In the genomic region with DNA sequence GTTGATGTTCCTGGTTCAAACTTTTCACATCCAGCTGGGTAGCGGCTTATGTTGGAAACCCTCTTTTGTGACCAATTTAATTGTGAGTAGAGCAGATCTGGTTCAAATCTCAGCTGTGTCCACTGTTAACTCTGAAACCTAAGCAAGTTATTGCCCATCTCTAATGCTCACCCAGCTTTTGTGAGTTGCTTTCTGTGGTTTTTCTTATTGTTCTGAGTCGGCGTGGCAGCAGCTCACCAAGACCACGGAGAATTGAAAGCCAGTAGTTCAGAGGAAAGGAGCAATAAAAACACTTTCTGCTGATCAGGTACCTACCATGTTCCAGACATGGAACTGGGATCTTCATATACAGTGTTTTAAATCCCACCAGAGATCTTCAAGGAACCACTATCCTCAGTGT, we compare ENCODE assay signal across 24 cellular contexts.
DNase-seq lines count a peak whose midpoint lies in the region; ATAC-seq, FAIRE-seq and TF ChIP-seq lines count a peak whose summit lies in the region.
"Had no signal": no experiment of that assay in that cellular context is flagged by ENCODE, and none has a peak within 500 bp of the region (broad histone marks: within the 10 kb centered on the region; RNA-seq: fewer than 3 reads in every experiment).

No MANE protein-coding gene starts in this region.

- H3K4me1 Mint-ChIP-seq in stimulated activated naive CD8-positive, alpha-beta T cell treated with anti-CD3 and anti-CD28 coated beads, Interleukin-15, amount 100 ng/mL, for 72 hours, result no peaks in the 10 kb centered on the region
- H3K4me1 Mint-ChIP-seq in CD8-positive, alpha-beta memory T cell, result no peaks in the 10 kb centered on the region

- no peak for FAIRE-seq in GM12878 (lab: Jason Lieb, UNC)
- FAIRE-seq: A549, H1, RCC 7860 had no signal

- no peaks in the 10 kb centered on the region for H3K9me3 ChIP-seq in GM12878 (replicated peaks; ENCODE audit: control insufficient read depth, insufficient read depth, low read length)
- H3K9me3 ChIP-seq in CD8-positive, alpha-beta memory T cell (ENCODE audit: low read length), result no peaks in the 10 kb centered on the region
- H3K9me3 ChIP-seq: A549 had no signal

- H3K9me3 Mint-ChIP-seq in stimulated activated naive CD8-positive, alpha-beta T cell treated with anti-CD3 and anti-CD28 coated beads, Interleukin-15, amount 100 ng/mL, for 72 hours, result no peaks in the 10 kb centered on the region
- no peaks in the 10 kb centered on the region for H3K9me3 Mint-ChIP-seq in CD8-positive, alpha-beta memory T cell

- no peak for TF ChIP-seq RAD21 in GM12878 (IDR thresholded peaks at IDR 0.05; ENCODE audit: insufficient read depth, low read depth, low read length)

- H3K36me3 Mint-ChIP-seq in CD8-positive, alpha-beta memory T cell, result peaks cover 15 to 88% (median 38%) of the 10 kb centered on the region in 3 donors

- no peak overlapping the region for H3K4me3 Mint-ChIP-seq in stimulated activated naive CD8-positive, alpha-beta T cell treated with anti-CD3 and anti-CD28 coated beads, Interleukin-15, amount 100 ng/mL, for 72 hours
- H3K4me3 Mint-ChIP-seq in CD8-positive, alpha-beta memory T cell, result no peak overlapping the region

- no TSS peak for BruUV-seq in GM12878 (replicated peaks; lab: Mats Ljungman, UMichigan)

- intact Hi-C loops in GM12878 (cut with micrococcal nuclease; ENCODE audit: unreplicated experiment), result no loop called here

- DNase-seq in stimulated activated naive CD8-positive, alpha-beta T cell treated with anti-CD3 and anti-CD28 coated beads, Interleukin-15, amount 100 ng/mL, for 72 hours, result no peak
- DNase-seq in stimulated activated naive CD8-positive, alpha-beta T cell treated with anti-CD3 and anti-CD28 coated beads, Interleukin-15, Interleukin-2, amounts not matched to agents 100 U/mL and 50 U/mL, for 24 hours, result no peak
- peak; percentile 9 for DNase-seq in MV-4-11 (lab: John Stamatoyannopoulos, UW)
- no peak for DNase-seq in GM12878 (ENCODE audit: low read depth, low spot score)
- no peak for DNase-seq in CD8-positive, alpha-beta memory T cell
- DNase-seq: AML-193, Calu3, DMS153, IMR-90, KG1, NCI-H1105 treated with DMSO at 0.1 percent for 48 hours, NCI-H146, NCI-H2029, NCI-H446, NCI-H774, SIG-M5 had no signal

- H3K4me2 ChIP-seq in GM12878 (ENCODE audit: control insufficient read depth, insufficient read depth), result no peak overlapping the region; the same call in 1 of the 2 replicates
- H3K4me2 ChIP-seq: A549 had no signal

- H4K20me1 ChIP-seq in GM12878 (ENCODE audit: control insufficient read depth, insufficient read depth), result no peaks in the 10 kb centered on the region

- WGBS in GM12878 (ENCODE audit: insufficient coverage, insufficient replicate concordance, low lambda C conversion rate, missing lambda C conversion rate), result 59% methylated on average over 4 of the region's 4 CpGs

- SMC1A ChIA-PET in GM12878 (lab: Charles Lee; ENCODE audit: uncharacterized antibody, unreplicated experiment), result interaction anchor here (0.8 to 26.1 kb wide), 11 partner anchors 11 to 171 kb away, joined by 3 to 315 read pairs (median 10); no protein-coding TSS in a partner anchor

- H2AFZ ChIP-seq in GM12878 (ENCODE audit: control insufficient read depth, low read depth, low read length), result no peak overlapping the region

- H3K4me3 ChIP-seq in GM12878, result no peak overlapping the region
- no peak overlapping the region for H3K4me3 ChIP-seq in CD8-positive, alpha-beta memory T cell (ENCODE audit: low read length)
- H3K4me3 ChIP-seq: A549, SK-N-MC had no signal

- no peak for TF ChIP-seq EP300 in GM12878 (IDR thresholded peaks at IDR 0.05; ENCODE audit: borderline replicate concordance in 1 of 2, control insufficient read depth in 1 of 2, low read depth in 2 of 2, low read length in 2 of 2)

- no peak overlapping the region for H3K27ac ChIP-seq in GM12878 (ENCODE audit: control insufficient read depth, insufficient read depth)
- H3K27ac ChIP-seq in CD8-positive, alpha-beta memory T cell (ENCODE audit: low read depth, low read length), result no peak overlapping the region
- H3K27ac ChIP-seq: A549, C4-2B, SK-N-MC had no signal

- CTCF ChIA-PET in GM12878 (lab: Yijun Ruan, JAX), result interaction anchor here (0.7 to 3.2 kb wide), 9 partner anchors 9 to 229 kb away, joined by 3 to 27 read pairs (median 3); a partner anchor contains a TSS
- CTCF ChIA-PET in CD8-positive, alpha-beta memory T cell (lab: Charles Lee), result no interaction called here

- peak; percentile 48 for ATAC-seq in stimulated activated naive CD8-positive, alpha-beta T cell treated with anti-CD3 and anti-CD28 coated beads, Interleukin-15, amount 100 ng/mL, for 72 hours
- no peak for ATAC-seq in stimulated activated naive CD8-positive, alpha-beta T cell treated with anti-CD3 and anti-CD28 coated beads, Interleukin-15, Interleukin-2, amounts not matched to agents 100 U/mL and 50 U/mL, for 24 hours
- peak; percentile 59 for ATAC-seq in GM12878
- no peak for ATAC-seq in HG03135 (IDR thresholded peaks at IDR 0.05; ENCODE audit: unreplicated experiment)
- no peak for ATAC-seq in GM18858 (IDR thresholded peaks at IDR 0.05; ENCODE audit: unreplicated experiment)
- ATAC-seq: A549, HCT116 had no signal

- TF ChIP-seq CTCF in GM12878 (IDR thresholded peaks at IDR 0.05 in 2 of 3, conservative IDR thresholded peaks at IDR 0.05 in 1 of 3; ENCODE audit: control insufficient read depth in 2 of 3, extremely low read depth in 1 of 3, insufficient read depth in 1 of 3, low read depth in 3 of 3, low read length in 3 of 3), result no peak

- H3K79me2 ChIP-seq in GM12878 (ENCODE audit: control insufficient read depth, insufficient read depth, low read length), result no peaks in the 10 kb centered on the region

- no peak overlapping the region for H3K27ac Mint-ChIP-seq in stimulated activated naive CD8-positive, alpha-beta T cell treated with anti-CD3 and anti-CD28 coated beads, Interleukin-15, amount 100 ng/mL, for 72 hours
- peak overlapping the region in 1 of 8 donors; percentile 0 for H3K27ac Mint-ChIP-seq in CD8-positive, alpha-beta memory T cell

- POLR2A ChIA-PET in GM12878 (lab: Charles Lee), result interaction anchor here (0.6 to 2.3 kb wide), 7 partner anchors 10 to 85 kb away, joined by 3 to 16 read pairs (median 5); no protein-coding TSS in a partner anchor
- POLR2A ChIA-PET in CD8-positive, alpha-beta memory T cell (lab: Charles Lee), result no interaction called here

- RAD21 ChIA-PET in GM12878 (lab: Charles Lee; ENCODE audit: unreplicated experiment), result interaction anchor here (0.8 to 9.7 kb wide), 7 partner anchors 12 to 229 kb away, joined by 3 to 78 read pairs (median 5); a partner anchor contains a TSS

- no peak for TF ChIP-seq POLR2A in GM12878 (IDR thresholded peaks at IDR 0.05; ENCODE audit: low read depth, low read length)

- no peaks in the 10 kb centered on the region for H3K4me1 ChIP-seq in GM12878 (ENCODE audit: control insufficient read depth, insufficient read depth, low read length)
- H3K4me1 ChIP-seq in CD8-positive, alpha-beta memory T cell (ENCODE audit: insufficient read depth, low read length), result no peaks in the 10 kb centered on the region
- H3K4me1 ChIP-seq: A549 had no signal

- in situ Hi-C loops in GM12878 (cut with MboI), result no loop called here

- H3K27me3 Mint-ChIP-seq in stimulated activated naive CD8-positive, alpha-beta T cell treated with anti-CD3 and anti-CD28 coated beads, Interleukin-15, amount 100 ng/mL, for 72 hours, result no peaks in the 10 kb centered on the region
- H3K27me3 Mint-ChIP-seq in CD8-positive, alpha-beta memory T cell, result no peaks in the 10 kb centered on the region

- no peak overlapping the region for H3K9ac ChIP-seq in GM12878 (ENCODE audit: control insufficient read depth, insufficient read depth, low read length)

- H3K27me3 ChIP-seq in GM12878 (replicated peaks in 1 of 2; ENCODE audit: control insufficient read depth in 2 of 2, insufficient read depth in 2 of 2, low read length in 1 of 2), result no peaks in the 10 kb centered on the region
- H3K27me3 ChIP-seq in CD8-positive, alpha-beta memory T cell (ENCODE audit: insufficient read depth, low read length, poor library complexity, severe bottlenecking), result no peaks in the 10 kb centered on the region

- peaks cover 15 to 38% of the 10 kb centered on the region in 2 experiments for H3K36me3 ChIP-seq in GM12878 (ENCODE audit: control insufficient read depth in 2 of 2, insufficient read depth in 2 of 2, low read length in 1 of 2)
- peaks cover 61% of the 10 kb centered on the region for H3K36me3 ChIP-seq in CD8-positive, alpha-beta memory T cell (ENCODE audit: insufficient read depth, low read length)

TF ChIP-seq in GM12878, 131 proteins besides CTCF, POLR2A, EP300 and RAD21 (continues in another document):
- TF ChIP-seq MYC (IDR thresholded peaks at IDR 0.05; ENCODE audit: insufficient read depth, insufficient read length, insufficient replicate concordance, low read length, severe bottlenecking), result no peak
- TF ChIP-seq, protein P1, sequence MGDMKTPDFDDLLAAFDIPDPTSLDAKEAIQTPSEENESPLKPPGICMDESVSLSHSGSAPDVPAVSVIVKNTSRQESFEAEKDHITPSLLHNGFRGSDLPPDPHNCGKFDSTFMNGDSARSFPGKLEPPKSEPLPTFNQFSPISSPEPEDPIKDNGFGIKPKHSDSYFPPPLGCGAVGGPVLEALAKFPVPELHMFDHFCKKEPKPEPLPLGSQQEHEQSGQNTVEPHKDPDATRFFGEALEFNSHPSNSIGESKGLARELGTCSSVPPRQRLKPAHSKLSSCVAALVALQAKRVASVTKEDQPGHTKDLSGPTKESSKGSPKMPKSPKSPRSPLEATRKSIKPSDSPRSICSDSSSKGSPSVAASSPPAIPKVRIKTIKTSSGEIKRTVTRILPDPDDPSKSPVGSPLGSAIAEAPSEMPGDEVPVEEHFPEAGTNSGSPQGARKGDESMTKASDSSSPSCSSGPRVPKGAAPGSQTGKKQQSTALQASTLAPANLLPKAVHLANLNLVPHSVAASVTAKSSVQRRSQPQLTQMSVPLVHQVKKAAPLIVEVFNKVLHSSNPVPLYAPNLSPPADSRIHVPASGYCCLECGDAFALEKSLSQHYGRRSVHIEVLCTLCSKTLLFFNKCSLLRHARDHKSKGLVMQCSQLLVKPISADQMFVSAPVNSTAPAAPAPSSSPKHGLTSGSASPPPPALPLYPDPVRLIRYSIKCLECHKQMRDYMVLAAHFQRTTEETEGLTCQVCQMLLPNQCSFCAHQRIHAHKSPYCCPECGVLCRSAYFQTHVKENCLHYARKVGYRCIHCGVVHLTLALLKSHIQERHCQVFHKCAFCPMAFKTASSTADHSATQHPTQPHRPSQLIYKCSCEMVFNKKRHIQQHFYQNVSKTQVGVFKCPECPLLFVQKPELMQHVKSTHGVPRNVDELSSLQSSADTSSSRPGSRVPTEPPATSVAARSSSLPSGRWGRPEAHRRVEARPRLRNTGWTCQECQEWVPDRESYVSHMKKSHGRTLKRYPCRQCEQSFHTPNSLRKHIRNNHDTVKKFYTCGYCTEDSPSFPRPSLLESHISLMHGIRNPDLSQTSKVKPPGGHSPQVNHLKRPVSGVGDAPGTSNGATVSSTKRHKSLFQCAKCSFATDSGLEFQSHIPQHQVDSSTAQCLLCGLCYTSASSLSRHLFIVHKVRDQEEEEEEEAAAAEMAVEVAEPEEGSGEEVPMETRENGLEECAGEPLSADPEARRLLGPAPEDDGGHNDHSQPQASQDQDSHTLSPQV (IDR thresholded peaks at IDR 0.05), result 0 out of 2 replicates have a peak, but pooled peaks have one; percentile 4

Comparison
In these comparisons a context has a peak if more than half of its experiments do, and no peak if none do; other contexts are left out.
1. ATAC-seq: peak in stimulated activated naive CD8-positive, alpha-beta T cell treated with anti-CD3 and anti-CD28 coated beads, Interleukin-15, amount 100 ng/mL, for 72 hours (single experiment) and GM12878 (single experiment); none in stimulated activated naive CD8-positive, alpha-beta T cell treated with anti-CD3 and anti-CD28 coated beads, Interleukin-15, Interleukin-2, amounts not matched to agents 100 U/mL and 50 U/mL, for 24 hours (single experiment), HG03135 (single experiment) and GM18858 (single experiment).